Comparison of ENCODE assay signal across 16 cellular contexts in genomic region chr1:168683871-168684270, GRCh38. TPM values are rescaled to one million over a fixed set of nuclear protein-coding genes. Genes with fewer than 3 reads are reported as not detected.
DNase-seq lines count a peak whose midpoint lies in the region; TF ChIP-seq lines count a peak whose summit lies in the region.
"Had no signal": no experiment of that assay in that cellular context is flagged by ENCODE, and none has a peak within 500 bp of the region (broad histone marks: within the 10 kb centered on the region; RNA-seq: fewer than 3 reads in every experiment).

No MANE protein-coding gene starts in this region.

- H3K27me3 ChIP-seq in trophoblast cell (ENCODE audit: insufficient read depth, low read length): no peaks in the 10 kb centered on the region
- no peaks in the 10 kb centered on the region for H3K27me3 ChIP-seq in ovary

- no peak overlapping the region for H3K14ac ChIP-seq in trophoblast cell (ENCODE audit: low read length)

- H3K79me2 ChIP-seq in trophoblast cell (ENCODE audit: control insufficient read depth, insufficient read depth, low read length, poor library complexity): no peaks in the 10 kb centered on the region

- peak overlapping the region; percentile 46 for H2BK12ac ChIP-seq in trophoblast cell (ENCODE audit: low read length)

- peak; percentile 8 for DNase-seq in ELF-1 (ENCODE audit: low read depth, low spot score)
- peak; percentile 86 for DNase-seq in NCI-H82 (lab: John Stamatoyannopoulos, UW)
- DNase-seq in ecto neural progenitor cell (ENCODE audit: low spot score): peak; percentile 55
- DNase-seq in trophoblast cell: no peak
- DNase-seq in ovary: no peak
- no peak for DNase-seq in NCI-H2029 treated with DMSO at 0.1 percent for 48 hours (lab: John Stamatoyannopoulos, UW)
- DNase-seq: C1 segment of cervical spinal cord; Calu3; CD4-positive, alpha-beta memory T cell; COR-L47; DMS53; DMS79 treated with DMSO at 0.1 percent for 48 hours; H9 had no signal

- WGBS in trophoblast cell (ENCODE audit: extremely low coverage, insufficient coverage, insufficient read length): no CpG with 5 or more reads among the region's 1 CpG
- 97 to 100% (median 100%) methylated on average over 1 of the region's 1 CpG for WGBS in ovary, 3 donors

- H4K91ac ChIP-seq in trophoblast cell (ENCODE audit: low read depth, low read length): peak overlapping the region; percentile 45

- no peak overlapping the region for H3K4me2 ChIP-seq in trophoblast cell (ENCODE audit: low read length)
- H3K4me2 ChIP-seq: GM23338 had no signal

- TF ChIP-seq EP300 in ovary (IDR thresholded peaks at IDR 0.05): no peak

- H3K27ac ChIP-seq in trophoblast cell (ENCODE audit: low read depth, low read length): no peak overlapping the region
- no peak overlapping the region for H3K27ac ChIP-seq in ovary

- TF ChIP-seq POLR2A in ovary (IDR thresholded peaks at IDR 0.05): no peak

- H3K4ac ChIP-seq in trophoblast cell (ENCODE audit: low read depth, low read length): no peak overlapping the region

- no peak overlapping the region for H2AK5ac ChIP-seq in trophoblast cell (ENCODE audit: low read length)

- no peak overlapping the region for H2AFZ ChIP-seq in trophoblast cell (ENCODE audit: insufficient read depth, low read length, poor library complexity)
- H2AFZ ChIP-seq: GM23338 had no signal

- no peaks in the 10 kb centered on the region for H3K9me3 ChIP-seq in trophoblast cell (ENCODE audit: insufficient read depth, low read depth, low read length)
- no peaks in the 10 kb centered on the region for H3K9me3 ChIP-seq in ovary

- intact Hi-C loops in ovary (cut with DNase I): no loop called here

- no peak overlapping the region for H2BK120ac ChIP-seq in trophoblast cell (ENCODE audit: insufficient read depth, low read length, poor library complexity)

- H3K18ac ChIP-seq in trophoblast cell (ENCODE audit: low read length): no peak overlapping the region

- H3K23ac ChIP-seq in trophoblast cell (ENCODE audit: low read length): no peak overlapping the region

- peaks cover 2 to 7% of the 10 kb centered on the region in 2 experiments for H3K4me1 ChIP-seq in trophoblast cell (ENCODE audit: control insufficient read depth in 1 of 2, insufficient read depth in 2 of 2, low read length in 2 of 2)
- peaks cover 1% of the 10 kb centered on the region for H3K4me1 ChIP-seq in ovary (ENCODE audit: insufficient read depth)

- no peak overlapping the region for H3K9ac ChIP-seq in trophoblast cell (ENCODE audit: low read length)

- no peak overlapping the region for H4K12ac ChIP-seq in trophoblast cell (ENCODE audit: low read depth, low read length)

- H2BK5ac ChIP-seq in trophoblast cell (ENCODE audit: low read depth, low read length, poor library complexity): no peak overlapping the region

- no peaks in the 10 kb centered on the region for H3K36me3 ChIP-seq in trophoblast cell (ENCODE audit: control insufficient read depth in 1 of 2, insufficient read depth in 2 of 2, low read length in 2 of 2)
- no peaks in the 10 kb centered on the region for H3K36me3 ChIP-seq in ovary

- H4K8ac ChIP-seq in trophoblast cell (ENCODE audit: low read depth, low read length): no peak overlapping the region

- H3K4me3 ChIP-seq in trophoblast cell (ENCODE audit: low read depth, low read length) (no peak overlapping the region), ovary (no peak overlapping the region)
- H3K4me3 ChIP-seq: GM23338 had no signal

- peaks cover 12% of the 10 kb centered on the region for H3K79me1 ChIP-seq in trophoblast cell (ENCODE audit: low read length)

- TF ChIP-seq CTCF in ovary (IDR thresholded peaks at IDR 0.05): no peak

RNA-seq across cellular contexts. Expression of gene DPT, which starts 45.1 kb away (rescaled TPM):
- polyA plus RNA-seq in trophoblast cell (2013): not detected in 2 replicates
- total RNA-seq in ovary: 10 to 100 TPM in 3 of 7 donors, 1 to 10 TPM in 4; 1.3 to 31.7 (median 4.8) TPM
- 100 to 1,000 TPM in 1 of 2 donors, 1 to 10 TPM in 1; 4.7 to 248 TPM for polyA plus RNA-seq in ovary
- total RNA-seq: A172; A673; Calu3; CD4-positive, alpha-beta memory T cell; GM23338; H9 had no signal
- polyA plus RNA-seq: CD4-positive, alpha-beta memory T cell; GM23338 had no signal

Comparison
In these comparisons a context has a peak if more than half of its experiments do, and no peak if none do; other contexts are left out.
1. DNase-seq: peak in ELF-1 (single experiment), NCI-H82 (single experiment) and ecto neural progenitor cell (single experiment); none in trophoblast cell (0 of 2), ovary (0 of 5) and NCI-H2029 treated with DMSO at 0.1 percent for 48 hours (single experiment).